8 cellular contexts compared by ENCODE assay signal in the genomic region with DNA sequence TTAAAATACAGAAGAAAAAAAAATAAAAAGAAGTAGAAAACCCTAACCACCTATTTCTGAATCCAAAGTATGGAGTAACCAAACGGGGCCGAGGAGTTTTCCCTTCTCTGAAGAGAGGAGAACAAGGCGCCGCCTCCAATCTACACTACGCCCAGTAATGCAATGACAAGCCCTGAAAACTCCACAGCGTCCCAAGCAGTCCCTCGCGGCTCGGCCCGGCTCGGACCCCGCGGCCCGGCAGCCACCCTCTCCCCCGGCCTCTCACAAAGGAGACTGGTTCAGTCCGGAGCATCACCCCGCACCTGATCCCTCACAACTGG.
DNase-seq lines count a peak whose midpoint lies in the region; ATAC-seq lines count a peak whose summit lies in the region.

No MANE protein-coding gene starts in this region.

- peak overlapping the region; percentile 96 for H3K27ac Mint-ChIP-seq in activated naive CD8-positive, alpha-beta T cell
- peak overlapping the region; percentile 92 for H3K27ac Mint-ChIP-seq in stimulated activated memory B cell treated with anti-CD40 and anti-IgM and Interleukin-4, amounts not matched to agents 10 μg/mL and 1 μg/mL and 100 μg/mL, for 72 hours

- H3K27me3 ChIP-seq in iPS DF 6.9 (ENCODE audit: control insufficient read depth, insufficient read depth, low read length), result no peaks in the 10 kb centered on the region

- 0 out of 2 replicates have a peak, but pooled peaks cover 1% of the 10 kb centered on the region for H3K4me1 ChIP-seq in iPS DF 6.9 (ENCODE audit: control insufficient read depth, insufficient read depth, low read length)

- WGBS in iPS DF 6.9 (ENCODE audit: insufficient coverage, insufficient read length), result no CpG with 5 or more reads among the region's 17 CpGs

- ATAC-seq in GM19043 (IDR thresholded peaks at IDR 0.05; ENCODE audit: low read depth, unreplicated experiment) (peak; percentile 15), HG03025 (IDR thresholded peaks at IDR 0.05; ENCODE audit: low FRiP score, unreplicated experiment) (peak; percentile 21)
- peak; percentile 45 for ATAC-seq in stimulated activated memory B cell treated with anti-CD40 and anti-IgM and Interleukin-4, amounts not matched to agents 10 μg/mL and 1 μg/mL and 100 μg/mL, for 72 hours

- no peaks in the 10 kb centered on the region for H3K27me3 Mint-ChIP-seq in activated naive CD8-positive, alpha-beta T cell
- no peaks in the 10 kb centered on the region for H3K27me3 Mint-ChIP-seq in stimulated activated memory B cell treated with anti-CD40 and anti-IgM and Interleukin-4, amounts not matched to agents 10 μg/mL and 1 μg/mL and 100 μg/mL, for 72 hours

- no peaks in the 10 kb centered on the region for H3K36me3 ChIP-seq in iPS DF 6.9 (ENCODE audit: control insufficient read depth, insufficient read depth, low read length)

- H3K9me3 ChIP-seq in iPS DF 6.9 (ENCODE audit: control insufficient read depth, insufficient read depth, low read length), result no peaks in the 10 kb centered on the region

- peaks cover 8% of the 10 kb centered on the region for H3K36me3 Mint-ChIP-seq in activated naive CD8-positive, alpha-beta T cell
- peaks cover 7% of the 10 kb centered on the region for H3K36me3 Mint-ChIP-seq in stimulated activated memory B cell treated with anti-CD40 and anti-IgM and Interleukin-4, amounts not matched to agents 10 μg/mL and 1 μg/mL and 100 μg/mL, for 72 hours

- H3K9me3 Mint-ChIP-seq in activated naive CD8-positive, alpha-beta T cell (ENCODE audit: low read depth), result no peaks in the 10 kb centered on the region
- no peaks in the 10 kb centered on the region for H3K9me3 Mint-ChIP-seq in stimulated activated memory B cell treated with anti-CD40 and anti-IgM and Interleukin-4, amounts not matched to agents 10 μg/mL and 1 μg/mL and 100 μg/mL, for 72 hours

- no peak overlapping the region for H3K27ac ChIP-seq in iPS DF 6.9 (ENCODE audit: low read length)

- H3K4me1 Mint-ChIP-seq in activated naive CD8-positive, alpha-beta T cell (ENCODE audit: low read depth), result peaks cover 43% of the 10 kb centered on the region
- H3K4me1 Mint-ChIP-seq in stimulated activated memory B cell treated with anti-CD40 and anti-IgM and Interleukin-4, amounts not matched to agents 10 μg/mL and 1 μg/mL and 100 μg/mL, for 72 hours, result peaks cover 35% of the 10 kb centered on the region

- DNase-seq in iPS DF 6.9 (ENCODE audit: low read depth, low spot score) (no peak), NCI-H82 (lab: John Stamatoyannopoulos, UW) (no peak)
- DNase-seq in stimulated activated CD4-positive, alpha-beta T cell treated with anti-CD3 and anti-CD28 coated beads, Interleukin-12 subunit alpha, Interleukin-12 subunit beta, amount 100 ng/mL, for 4 hours, result no peak
- DNase-seq in activated CD4-positive, alpha-beta T cell treated with anti-CD3 and anti-CD28 coated beads for 1 hour, result no peak

- H3K4me3 ChIP-seq in iPS DF 6.9 (ENCODE audit: low read length), result peak overlapping the region; percentile 82

- peak overlapping the region; percentile 95 for H3K4me3 Mint-ChIP-seq in activated naive CD8-positive, alpha-beta T cell
- H3K4me3 Mint-ChIP-seq in stimulated activated memory B cell treated with anti-CD40 and anti-IgM and Interleukin-4, amounts not matched to agents 10 μg/mL and 1 μg/mL and 100 μg/mL, for 72 hours, result peak overlapping the region; percentile 91
